In the genomic region with DNA sequence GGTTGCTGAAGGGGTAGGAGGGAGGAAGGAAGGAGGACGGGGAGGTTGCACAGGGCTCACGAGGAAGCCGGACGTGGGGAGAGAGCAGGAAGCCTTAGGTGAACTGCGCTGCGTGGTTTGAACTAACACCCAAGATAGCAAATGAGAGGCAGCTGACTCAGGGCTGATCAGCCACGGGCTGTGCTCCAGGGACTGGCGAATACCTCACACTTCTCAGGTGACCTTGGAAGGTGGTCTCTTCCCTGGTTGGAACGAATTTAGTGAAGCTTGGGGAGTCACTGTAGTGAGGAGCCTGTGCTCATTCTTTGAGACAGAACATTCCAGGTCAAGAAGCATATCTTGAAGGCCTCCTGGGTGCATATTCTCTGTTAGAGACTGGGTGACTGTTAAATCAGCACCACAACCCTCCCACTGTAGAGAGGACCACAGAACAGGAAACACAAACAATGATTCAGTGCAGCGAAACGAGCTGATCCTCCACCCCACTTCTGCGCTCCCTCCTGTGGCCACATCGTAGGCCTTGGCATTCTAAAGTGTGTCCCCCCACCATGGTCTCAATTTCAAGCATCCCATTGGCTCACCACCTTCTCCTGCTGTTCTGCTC, we compare ENCODE assay signal across 1 cellular context.
TF ChIP-seq lines count a peak whose summit lies in the region.

No MANE protein-coding gene starts in this region.

TF ChIP-seq in K562, 482 proteins besides CTCF, POLR2A, EP300 and RAD21 (continued from another document):
- TF ChIP-seq, protein P1, sequence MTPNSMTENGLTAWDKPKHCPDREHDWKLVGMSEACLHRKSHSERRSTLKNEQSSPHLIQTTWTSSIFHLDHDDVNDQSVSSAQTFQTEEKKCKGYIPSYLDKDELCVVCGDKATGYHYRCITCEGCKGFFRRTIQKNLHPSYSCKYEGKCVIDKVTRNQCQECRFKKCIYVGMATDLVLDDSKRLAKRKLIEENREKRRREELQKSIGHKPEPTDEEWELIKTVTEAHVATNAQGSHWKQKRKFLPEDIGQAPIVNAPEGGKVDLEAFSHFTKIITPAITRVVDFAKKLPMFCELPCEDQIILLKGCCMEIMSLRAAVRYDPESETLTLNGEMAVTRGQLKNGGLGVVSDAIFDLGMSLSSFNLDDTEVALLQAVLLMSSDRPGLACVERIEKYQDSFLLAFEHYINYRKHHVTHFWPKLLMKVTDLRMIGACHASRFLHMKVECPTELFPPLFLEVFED (CRISPR knock-in tag; conservative IDR thresholded peaks at IDR 0.05): 0 out of 2 replicates have a peak, but pooled peaks have one; percentile 22
- no peak for TF ChIP-seq CXXC5 (CRISPR knock-in tag; IDR thresholded peaks at IDR 0.05)
- TF ChIP-seq, protein P2, sequence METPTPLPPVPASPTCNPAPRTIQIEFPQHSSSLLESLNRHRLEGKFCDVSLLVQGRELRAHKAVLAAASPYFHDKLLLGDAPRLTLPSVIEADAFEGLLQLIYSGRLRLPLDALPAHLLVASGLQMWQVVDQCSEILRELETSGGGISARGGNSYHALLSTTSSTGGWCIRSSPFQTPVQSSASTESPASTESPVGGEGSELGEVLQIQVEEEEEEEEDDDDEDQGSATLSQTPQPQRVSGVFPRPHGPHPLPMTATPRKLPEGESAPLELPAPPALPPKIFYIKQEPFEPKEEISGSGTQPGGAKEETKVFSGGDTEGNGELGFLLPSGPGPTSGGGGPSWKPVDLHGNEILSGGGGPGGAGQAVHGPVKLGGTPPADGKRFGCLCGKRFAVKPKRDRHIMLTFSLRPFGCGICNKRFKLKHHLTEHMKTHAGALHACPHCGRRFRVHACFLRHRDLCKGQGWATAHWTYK (CRISPR knock-in tag; IDR thresholded peaks at IDR 0.05): 0 out of 2 replicates have a peak, but pooled peaks have one; percentile 46
